ENCODE assay signal across 8 cellular contexts in the genomic region with DNA sequence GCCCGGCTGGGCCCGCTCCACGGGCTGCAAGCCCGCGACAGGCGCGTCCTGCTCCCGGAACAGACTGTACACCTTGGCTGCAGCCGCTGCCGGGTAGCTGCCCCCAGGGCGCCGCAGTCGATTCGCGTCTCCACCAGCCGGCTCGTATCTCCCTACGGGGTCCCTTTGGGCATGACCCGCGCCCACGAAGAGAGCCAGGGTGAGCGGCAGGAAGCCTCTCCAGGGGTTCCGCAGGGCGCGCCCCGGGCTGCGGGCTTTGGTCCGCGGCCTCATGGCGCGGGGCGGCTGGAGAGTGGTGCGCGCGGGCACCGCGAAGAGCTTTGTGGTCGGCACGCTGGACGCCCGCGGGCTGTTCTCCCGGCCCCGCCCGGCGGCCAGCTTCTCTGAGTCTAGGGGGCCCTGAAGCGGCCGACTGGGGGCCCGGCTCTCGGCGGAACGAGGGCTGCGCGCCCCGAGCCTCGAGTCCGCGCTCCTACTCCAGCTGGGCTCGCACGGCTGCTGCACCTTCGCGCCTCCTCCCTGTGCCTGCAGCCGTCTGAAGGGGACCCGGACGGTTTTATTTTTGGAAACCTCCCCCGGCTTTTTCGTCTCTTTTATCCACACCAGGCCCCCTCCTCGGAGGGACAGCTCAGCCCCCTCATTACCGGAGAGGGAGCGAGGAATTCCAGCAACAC. TPM values are rescaled to one million over a fixed set of nuclear protein-coding genes. Genes with fewer than 3 reads are reported as not detected.
DNase-seq lines count a peak whose midpoint lies in the region; ATAC-seq and TF ChIP-seq lines count a peak whose summit lies in the region.

A gene (minus strand): TSS at position 566 of the 674 bp plus-strand sequence. CDS start 293 bp downstream, at position 273.

- H3K4me3 ChIP-seq in fibroblast of pulmonary artery (replicated peaks; ENCODE audit: low read depth, low read length), result peak within 1 kb of the TSS; percentile 69
- peak within 1 kb of the TSS; percentile 43 to 85 for H3K4me3 ChIP-seq in neuronal stem cell (ENCODE audit: low read length in 2 of 2)

- H3K4me2 ChIP-seq in neuronal stem cell (ENCODE audit: insufficient read depth, low read length, poor library complexity, severe bottlenecking), result peak within 1 kb of the TSS; percentile 80

- H3K79me1 ChIP-seq in neuronal stem cell (ENCODE audit: low read depth, low read length), result no peaks in the 10 kb centered on the region

- H2AK5ac ChIP-seq in neuronal stem cell (ENCODE audit: low read depth, low read length), result peak within 1 kb of the TSS; percentile 76

- H3K9me3 ChIP-seq in neuronal stem cell (replicated peaks in 1 of 2; ENCODE audit: control insufficient read depth in 2 of 2, insufficient read depth in 1 of 2, low read depth in 1 of 2, low read length in 2 of 2), result no peaks in the 10 kb centered on the region

- peaks cover 3 to 11% of the 10 kb centered on the region in 2 donors for H3K4me1 ChIP-seq in neuronal stem cell (ENCODE audit: control insufficient read depth in 2 of 2, insufficient read depth in 1 of 2, low read depth in 1 of 2, low read length in 2 of 2)

- H3K27ac Mint-ChIP-seq in activated CD8-positive, alpha-beta T cell treated with anti-CD3 and anti-CD28 coated beads, Interleukin-2, amount 10 ng/mL, durations not matched to agents 7 days and 5 days, result no peak within 1 kb of the TSS

- peak within 1 kb of the TSS; percentile 18 for H3K23ac ChIP-seq in neuronal stem cell (ENCODE audit: low read depth, low read length, poor library complexity)

- peaks cover 47% of the 10 kb centered on the region for H3K27me3 Mint-ChIP-seq in activated CD8-positive, alpha-beta T cell treated with anti-CD3 and anti-CD28 coated beads, Interleukin-2, amount 10 ng/mL, durations not matched to agents 7 days and 5 days (ENCODE audit: low read depth)

- H3K27me3 ChIP-seq in neuronal stem cell (ENCODE audit: control insufficient read depth in 3 of 3, insufficient read depth in 3 of 3, low read depth in 1 of 3, low read length in 3 of 3), result peaks cover 16 to 57% (median 29%) of the 10 kb centered on the region in 3 experiments

- no peak within 1 kb of the TSS for H2BK5ac ChIP-seq in neuronal stem cell (ENCODE audit: low read length)

- H3K4me3 Mint-ChIP-seq in activated CD8-positive, alpha-beta T cell treated with anti-CD3 and anti-CD28 coated beads, Interleukin-2, amount 10 ng/mL, durations not matched to agents 7 days and 5 days, result peak within 1 kb of the TSS; percentile 73

- H2BK15ac ChIP-seq in neuronal stem cell (ENCODE audit: low read length), result peak within 1 kb of the TSS; percentile 72

- peak; percentile 10 for DNase-seq in activated gamma-delta T cell treated with Interleukin-2 at 50 U/mL for 16 hours
- no peak for DNase-seq in activated gamma-delta T cell (lab: John Stamatoyannopoulos, UW)
- peak; percentile 30 for DNase-seq in activated CD8-positive, alpha-beta T cell treated with anti-CD3 and anti-CD28 coated beads, Interleukin-2, amount 10 ng/mL, durations not matched to agents 7 days and 5 days
- no peak for DNase-seq in fibroblast of pulmonary artery (ENCODE audit: low read depth)
- DNase-seq in neuronal stem cell (ENCODE audit: low spot score), result no peak
- DNase-seq in NCI-H2107 (lab: John Stamatoyannopoulos, UW), result no peak
- no peak for DNase-seq in A172 (ENCODE audit: low spot score)
- no peak for DNase-seq in HT-29 (ENCODE audit: low spot score)

- H2BK12ac ChIP-seq in neuronal stem cell (ENCODE audit: low read length), result no peak within 1 kb of the TSS

- H3K27ac ChIP-seq in neuronal stem cell (replicated peaks; ENCODE audit: low read length), result no peak within 1 kb of the TSS

- H3K36me3 Mint-ChIP-seq in activated CD8-positive, alpha-beta T cell treated with anti-CD3 and anti-CD28 coated beads, Interleukin-2, amount 10 ng/mL, durations not matched to agents 7 days and 5 days (ENCODE audit: low read depth), result no peaks in the 10 kb centered on the region

- peaks cover 18% of the 10 kb centered on the region for H3K4me1 Mint-ChIP-seq in activated CD8-positive, alpha-beta T cell treated with anti-CD3 and anti-CD28 coated beads, Interleukin-2, amount 10 ng/mL, durations not matched to agents 7 days and 5 days (ENCODE audit: low read depth)

- peak within 1 kb of the TSS; percentile 97 for H3K18ac ChIP-seq in neuronal stem cell (ENCODE audit: low read length)

- no peaks in the 10 kb centered on the region for H3K36me3 ChIP-seq in neuronal stem cell (replicated peaks in 1 of 2; ENCODE audit: control insufficient read depth in 2 of 2, insufficient read depth in 2 of 2, low read length in 2 of 2)

- no peak within 1 kb of the TSS for H4K91ac ChIP-seq in neuronal stem cell (ENCODE audit: low read depth, low read length, poor library complexity)

- H2BK120ac ChIP-seq in neuronal stem cell (ENCODE audit: low read depth, low read length), result peak within 1 kb of the TSS; percentile 39

- no CpG with 5 or more reads among the region's 70 CpGs for WGBS in neuronal stem cell (ENCODE audit: extremely low coverage in 2 of 2, insufficient read length in 2 of 2, insufficient replicate concordance in 1 of 2), 2 donors

- peak within 1 kb of the TSS; percentile 86 for H3K9ac ChIP-seq in neuronal stem cell (ENCODE audit: low read depth, low read length, poor library complexity)

- peak within 1 kb of the TSS; percentile 95 for H2AFZ ChIP-seq in neuronal stem cell (ENCODE audit: low read length)

- H4K8ac ChIP-seq in neuronal stem cell (ENCODE audit: low read depth, low read length), result no peak within 1 kb of the TSS

- peak; percentile 32 for ATAC-seq in activated CD8-positive, alpha-beta T cell treated with anti-CD3 and anti-CD28 coated beads, Interleukin-2, amount 10 ng/mL, durations not matched to agents 7 days and 5 days

- no peaks in the 10 kb centered on the region for H3K9me3 Mint-ChIP-seq in activated CD8-positive, alpha-beta T cell treated with anti-CD3 and anti-CD28 coated beads, Interleukin-2, amount 10 ng/mL, durations not matched to agents 7 days and 5 days (ENCODE audit: insufficient read depth)

- TF ChIP-seq CTCF in fibroblast of pulmonary artery (IDR thresholded peaks at IDR 0.05; ENCODE audit: low read length, missing control alignments), result no peak

- POLR2A ChIA-PET in activated CD8-positive, alpha-beta T cell treated with anti-CD3 and anti-CD28 coated beads, Interleukin-2, amount 10 ng/mL, durations not matched to agents 7 days and 5 days (lab: Charles Lee), result no interaction called here

- CTCF ChIA-PET in activated CD8-positive, alpha-beta T cell treated with anti-CD3 and anti-CD28 coated beads, Interleukin-2, amount 10 ng/mL, durations not matched to agents 7 days and 5 days (lab: Charles Lee), result interaction anchor here (0.7 to 4.5 kb wide), 28 partner anchors 8 to 293 kb away, joined by 3 to 62 read pairs (median 4); a partner anchor contains a TSS

- H3K14ac ChIP-seq in neuronal stem cell (ENCODE audit: low read length), result peak within 1 kb of the TSS; percentile 92

- H3K4ac ChIP-seq in neuronal stem cell (ENCODE audit: low read length), result no peak within 1 kb of the TSS

RNA-seq across cellular contexts. Expression of the gene that starts here (rescaled TPM):
- total RNA-seq in activated CD8-positive, alpha-beta T cell treated with anti-CD3 and anti-CD28 coated beads, Interleukin-2, amount 10 ng/mL, durations not matched to agents 7 days and 5 days, result under 1 TPM; 0.05 to 0.29 TPM
- polyA plus RNA-seq in neuronal stem cell (2013, experiment 1 of 2), result 1.4 TPM
- 1.3 TPM for polyA plus RNA-seq in neuronal stem cell (2013, experiment 2 of 2)
- total RNA-seq in A172 (2014; rRNA removed; shearing (Covaris generic)), result 5.7 and 5.8 TPM in 2 replicates
- total RNA-seq in HT-29 (2014; rRNA removed; shearing (Covaris generic)), result 0.31 and 2.6 TPM in 2 replicates

Comparison
In these comparisons a context has a peak if more than half of its experiments do, and no peak if none do; other contexts are left out.
1. Peak in DNase-seq and ATAC-seq in activated CD8-positive, alpha-beta T cell treated with anti-CD3 and anti-CD28 coated beads, Interleukin-2, amount 10 ng/mL, durations not matched to agents 7 days and 5 days; RNA of the gene not detected or under 1 TPM.